In the genomic region with DNA sequence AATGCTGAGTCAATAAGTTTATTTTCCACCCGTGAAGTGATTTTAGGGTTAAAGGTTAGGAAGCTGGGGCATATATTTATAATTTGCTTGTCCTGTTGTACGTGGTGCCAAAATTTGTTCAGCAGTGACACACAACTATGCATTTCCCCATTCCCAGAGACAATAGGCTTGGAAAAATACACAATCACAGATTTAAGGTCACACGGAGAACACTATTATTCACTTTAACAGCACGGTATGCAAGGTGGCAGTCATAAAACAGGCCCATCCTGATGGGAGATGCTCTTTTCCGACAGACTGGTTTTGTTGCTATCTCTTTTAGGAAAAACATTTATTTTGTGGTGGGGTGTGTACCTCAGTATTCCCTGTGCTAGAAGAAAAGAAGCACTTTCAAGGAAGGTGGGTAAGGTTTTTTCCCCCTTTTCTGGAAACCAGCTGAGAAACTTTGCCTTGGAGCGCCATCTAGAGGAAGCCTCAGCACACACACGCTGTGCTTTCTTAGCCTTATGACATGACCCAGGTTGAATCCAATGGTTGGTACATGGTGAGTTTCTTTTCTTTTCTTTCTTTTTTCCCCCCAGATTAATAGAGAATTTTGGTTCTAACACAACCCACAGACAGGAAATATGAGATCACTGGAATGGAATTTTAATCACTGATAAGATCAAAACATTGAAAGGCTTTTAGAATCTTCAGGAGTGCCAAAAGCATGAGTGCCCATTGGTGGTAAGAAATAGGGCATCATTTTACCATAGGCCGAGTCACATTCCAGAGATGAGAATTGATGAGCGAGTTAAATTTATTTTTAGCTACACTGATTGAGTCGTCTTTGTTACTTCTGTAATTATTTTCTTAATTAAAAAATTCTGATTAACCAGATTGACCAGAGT, we compare ENCODE assay signal across 8 cellular contexts.
DNase-seq lines count a peak whose midpoint lies in the region; ATAC-seq and TF ChIP-seq lines count a peak whose summit lies in the region.

No MANE protein-coding gene starts in this region.

- peak; percentile 50 to 78 (median 53) for DNase-seq in NCI-H1417 (lab: John Stamatoyannopoulos, UW)
- no peak for DNase-seq in NCI-H1417 treated with DMSO at 0.1 percent for 48 hours (lab: John Stamatoyannopoulos, UW)
- DNase-seq in NCI-H82 treated with DMSO at 0.1 percent for 48 hours (lab: John Stamatoyannopoulos, UW; ENCODE audit: unreplicated experiment) = peak; percentile 29
- peak; percentile 7 for DNase-seq in activated T-cell treated with anti-CD3 and anti-CD28 coated beads for 4 hours
- DNase-seq in fibroblast of villous mesenchyme (ENCODE audit: low read depth) = peak; percentile 48
- DNase-seq in nucleus accumbens (lab: John Stamatoyannopoulos, UW) = peak in 40 of 56 donors; percentile 2 to 78 (median 32)

- TF ChIP-seq CTCF in fibroblast of villous mesenchyme (IDR thresholded peaks at IDR 0.05; ENCODE audit: insufficient read depth, low read depth, low read length) = peak; percentile 95

- peak; percentile 84 for ATAC-seq in HG03342 (IDR thresholded peaks at IDR 0.05; ENCODE audit: unreplicated experiment)
- no peak for ATAC-seq in HG03097 (IDR thresholded peaks at IDR 0.05; ENCODE audit: low FRiP score, unreplicated experiment)

- H3K4me3 ChIP-seq in fibroblast of villous mesenchyme (ENCODE audit: low read depth, low read length) = no peak overlapping the region
